21 cellular contexts compared by ENCODE assay signal in the genomic region with DNA sequence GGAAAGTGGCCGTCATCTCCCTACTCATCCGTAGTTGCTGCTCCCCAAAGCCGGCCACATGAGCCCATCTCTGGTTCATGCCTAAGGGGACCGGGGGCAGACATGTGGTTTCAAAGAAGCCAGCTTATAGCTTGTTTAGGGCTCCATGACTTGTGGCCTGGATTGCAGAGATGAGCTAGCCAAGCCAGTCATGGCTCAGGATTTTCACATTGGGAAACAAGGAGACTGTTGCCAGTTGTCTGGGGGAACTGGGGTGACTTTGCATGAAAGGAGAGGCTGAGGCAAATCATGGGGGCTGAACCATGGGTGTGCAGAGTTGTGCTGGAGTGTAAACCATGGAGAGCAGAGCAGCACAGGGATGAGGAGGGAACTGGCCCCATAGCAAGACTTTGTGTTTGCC.
DNase-seq lines count a peak whose midpoint lies in the region; ATAC-seq and TF ChIP-seq lines count a peak whose summit lies in the region.
"Had no signal": no experiment of that assay in that cellular context is flagged by ENCODE, and none has a peak within 500 bp of the region (broad histone marks: within the 10 kb centered on the region; RNA-seq: fewer than 3 reads in every experiment).

No MANE protein-coding gene starts in this region.

- no peak overlapping the region for H2AFZ ChIP-seq in mesenchymal stem cell (ENCODE audit: low read depth, low read length)

- TF ChIP-seq POLR2A in gastrocnemius medialis (IDR thresholded peaks at IDR 0.05): no peak

- H3K9me3 ChIP-seq in mesenchymal stem cell (ENCODE audit: control insufficient read depth, low read length) (no peaks in the 10 kb centered on the region), gastrocnemius medialis (no peaks in the 10 kb centered on the region), T-helper 17 cell (ENCODE audit: control insufficient read depth, low read length, poor library complexity, severe bottlenecking) (no peaks in the 10 kb centered on the region)
- H3K9me3 ChIP-seq: BE2C had no signal

- no peak overlapping the region for H2BK15ac ChIP-seq in mesenchymal stem cell (ENCODE audit: low read depth, poor library complexity, severe bottlenecking)

- H2BK120ac ChIP-seq in mesenchymal stem cell (ENCODE audit: low read depth, low read length): no peak overlapping the region

- intact Hi-C loops in gastrocnemius medialis (cut with DNase I; ENCODE audit: low total_unique reads) (no loop called here), CD14-positive monocyte (cut with micrococcal nuclease) (loop anchor here in 1 of 2 donors (10.0 kb wide), 1 partner anchor 67 kb away; no protein-coding TSS in a partner anchor)

- peak; percentile 70 for DNase-seq in AG10803 (ENCODE audit: low read depth)
- peak; percentile 17 for DNase-seq in HFFc6
- DNase-seq in fibroblast of gingiva (ENCODE audit: low read depth): peak; percentile 85
- peak; percentile 12 for DNase-seq in mesenchymal stem cell
- no peak for DNase-seq in gastrocnemius medialis
- DNase-seq in T-helper 17 cell: no peak
- no peak for DNase-seq in CD14-positive monocyte (ENCODE audit: low spot score)
- DNase-seq: BE2C, Calu3, DMS79 treated with DMSO at 0.1 percent for 48 hours, H9, NCI-H1048, NCI-H1417, NCI-H1694, NCI-H2029 treated with DMSO at 0.1 percent for 48 hours, NCI-H2227 treated with DMSO at 0.1 percent for 48 hours, NCI-H69, Right ventricle myocardium superior, RPMI8226 had no signal

- H3K4me1 ChIP-seq in mesenchymal stem cell (ENCODE audit: control insufficient read depth, insufficient read depth, low read depth, low read length): no peaks in the 10 kb centered on the region
- no peaks in the 10 kb centered on the region for H3K4me1 ChIP-seq in gastrocnemius medialis
- H3K4me1 ChIP-seq: BE2C had no signal

- H3K4me3 Mint-ChIP-seq in HFFc6: no peak overlapping the region
- H3K4me3 Mint-ChIP-seq in T-helper 17 cell: no peak overlapping the region
- H3K4me3 Mint-ChIP-seq in CD14-positive monocyte: no peak overlapping the region
- H3K4me3 Mint-ChIP-seq: H9 had no signal

- H3K18ac ChIP-seq in mesenchymal stem cell (ENCODE audit: low read depth in 1 of 2, low read length in 2 of 2): peak overlapping the region in 1 of 2 experiments; percentile 34

- H3K27ac Mint-ChIP-seq in HFFc6 (no peak overlapping the region), T-helper 17 cell (no peak overlapping the region), CD14-positive monocyte (no peak overlapping the region)
- H3K27ac Mint-ChIP-seq: H9 had no signal

- ATAC-seq in HG02970 (IDR thresholded peaks at IDR 0.05; ENCODE audit: low FRiP score, unreplicated experiment): no peak
- no peak for ATAC-seq in gastrocnemius medialis
- no peak for ATAC-seq in T-helper 17 cell

- H2BK5ac ChIP-seq in mesenchymal stem cell (ENCODE audit: low read depth, low read length, poor library complexity, severe bottlenecking): no peak overlapping the region

- H3K14ac ChIP-seq in mesenchymal stem cell (ENCODE audit: low read length in 2 of 2): no peak overlapping the region

- H3K36me3 Mint-ChIP-seq in HFFc6 (ENCODE audit: low read depth) (no peaks in the 10 kb centered on the region), T-helper 17 cell (ENCODE audit: low read depth) (peaks cover 3% of the 10 kb centered on the region), CD14-positive monocyte (peaks cover 12 to 13% of the 10 kb centered on the region in 2 donors)

- H3K27me3 ChIP-seq in mesenchymal stem cell (ENCODE audit: control insufficient read depth in 1 of 2, insufficient read depth in 1 of 2, low read length in 2 of 2): no peaks in the 10 kb centered on the region
- no peaks in the 10 kb centered on the region for H3K27me3 ChIP-seq in gastrocnemius medialis
- H3K27me3 ChIP-seq: BE2C had no signal

- peaks cover 17% of the 10 kb centered on the region for H3K4me1 Mint-ChIP-seq in HFFc6 (ENCODE audit: low read depth)
- H3K4me1 Mint-ChIP-seq in T-helper 17 cell: no peaks in the 10 kb centered on the region
- H3K4me1 Mint-ChIP-seq in CD14-positive monocyte: peaks cover 19% of the 10 kb centered on the region

- no peak overlapping the region for H2BK12ac ChIP-seq in mesenchymal stem cell (ENCODE audit: low read length in 2 of 2)

- no peak overlapping the region for H2AK5ac ChIP-seq in mesenchymal stem cell (ENCODE audit: low read length, severe bottlenecking)

- H3K9me3 Mint-ChIP-seq in HFFc6 (no peaks in the 10 kb centered on the region), CD14-positive monocyte (peaks cover 0 to 8% (median 2%) of the 10 kb centered on the region in 7 donors)
- H3K9me3 Mint-ChIP-seq: H9 had no signal

- H3K4me3 ChIP-seq in AG10803 (ENCODE audit: low read length): no peak overlapping the region
- H3K4me3 ChIP-seq in mesenchymal stem cell (ENCODE audit: insufficient read depth in 1 of 2, low read depth in 1 of 2, low read length in 2 of 2): no peak overlapping the region
- H3K4me3 ChIP-seq in gastrocnemius medialis: no peak overlapping the region

- H3K9ac ChIP-seq in mesenchymal stem cell (ENCODE audit: low read length): peak overlapping the region; percentile 26

- H3K36me3 ChIP-seq in mesenchymal stem cell (ENCODE audit: control insufficient read depth in 1 of 2, insufficient read depth in 2 of 2, low read depth in 1 of 2, low read length in 2 of 2) (no peaks in the 10 kb centered on the region), gastrocnemius medialis (no peaks in the 10 kb centered on the region)
- H3K36me3 ChIP-seq: BE2C had no signal

- no peak overlapping the region for H3K4me2 ChIP-seq in mesenchymal stem cell (ENCODE audit: low read length, poor library complexity, severe bottlenecking)

- H3K27me3 Mint-ChIP-seq in HFFc6 (ENCODE audit: insufficient read depth) (peaks cover 17% of the 10 kb centered on the region), T-helper 17 cell (peaks cover 7% of the 10 kb centered on the region), CD14-positive monocyte (ENCODE audit: low read depth in 3 of 3) (no peaks in the 10 kb centered on the region)

- no peak overlapping the region for H4K8ac ChIP-seq in mesenchymal stem cell (ENCODE audit: low read length)

- no peaks in the 10 kb centered on the region for H3K79me1 ChIP-seq in mesenchymal stem cell (replicated peaks; ENCODE audit: low read length, poor library complexity, severe bottlenecking)

- no peak overlapping the region for H3K23ac ChIP-seq in mesenchymal stem cell (ENCODE audit: low read length in 2 of 2)

- 91% methylated on average over 4 of the region's 4 CpGs for WGBS in mesenchymal stem cell

- in situ Hi-C loops in gastrocnemius medialis (cut with MboI; ENCODE audit: low sequenced_read_pairs in 4 of 4): loop anchor here in 1 of 4 donors (25.0 kb wide), 1 partner anchor 109 kb away; no protein-coding TSS in a partner anchor

- no peak overlapping the region for H3K27ac ChIP-seq in mesenchymal stem cell (ENCODE audit: low read length, poor library complexity, severe bottlenecking)
- H3K27ac ChIP-seq in gastrocnemius medialis: no peak overlapping the region
- H3K27ac ChIP-seq: HL-60 had no signal

- no peak overlapping the region for H4K91ac ChIP-seq in mesenchymal stem cell (ENCODE audit: low read length)

- H3K4ac ChIP-seq in mesenchymal stem cell (ENCODE audit: low read depth in 1 of 2, low read length in 2 of 2): no peak overlapping the region

- TF ChIP-seq CTCF in AG10803 (conservative IDR thresholded peaks at IDR 0.05; ENCODE audit: low read length) (no peak), HFFc6 (IDR thresholded peaks at IDR 0.05) (no peak), gastrocnemius medialis (IDR thresholded peaks at IDR 0.05 in 4 of 5, conservative IDR thresholded peaks at IDR 0.05 in 1 of 5) (no peak), CD14-positive monocyte (IDR thresholded peaks at IDR 0.05) (no peak)

Comparison
In these comparisons a context has a peak if more than half of its experiments do, and no peak if none do; other contexts are left out.
1. DNase-seq: peak in AG10803 (single experiment), HFFc6 (single experiment), fibroblast of gingiva (single experiment) and mesenchymal stem cell (single experiment); none in gastrocnemius medialis (0 of 2), T-helper 17 cell (0 of 3) and CD14-positive monocyte (single experiment).